1 cellular context compared by ENCODE assay signal in the genomic region with DNA sequence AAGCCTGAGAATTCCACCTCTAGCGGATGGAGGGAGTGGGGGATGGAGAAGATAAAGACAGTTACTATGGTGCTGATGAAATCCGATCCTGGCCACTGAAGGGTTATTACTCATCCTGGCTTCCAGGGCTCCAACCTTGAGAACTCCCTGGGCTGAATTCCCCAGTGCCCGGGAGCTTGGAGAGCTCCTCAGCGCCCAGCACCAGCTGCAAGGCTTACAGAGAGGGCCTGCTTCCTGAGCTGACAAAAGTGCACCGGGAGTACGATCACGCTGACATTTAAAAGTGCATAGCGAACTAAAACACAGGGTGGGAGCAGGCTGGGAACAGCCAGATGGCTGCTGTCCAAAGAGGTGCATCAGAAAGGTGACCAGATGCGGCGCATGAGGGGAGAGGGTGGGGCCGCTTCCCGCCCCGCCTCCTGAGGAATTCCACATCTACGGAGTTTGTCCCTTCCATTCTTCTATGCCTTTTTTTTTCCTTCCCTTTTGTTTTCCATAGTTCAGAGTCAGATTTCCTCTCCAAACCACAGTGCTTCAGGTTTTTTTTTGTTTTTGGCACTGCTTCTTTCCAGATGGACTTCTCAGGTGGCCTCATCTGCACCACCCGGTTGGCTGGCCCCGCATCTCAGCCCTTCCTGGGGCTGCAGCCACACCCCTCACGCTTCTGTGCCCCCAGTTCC.
TF ChIP-seq lines count a peak whose summit lies in the region.

No MANE protein-coding gene starts in this region.

TF ChIP-seq in HepG2, 621 proteins besides CTCF, POLR2A, EP300 and RAD21 (continued from another document and continues in another):
- TF ChIP-seq, protein P1, sequence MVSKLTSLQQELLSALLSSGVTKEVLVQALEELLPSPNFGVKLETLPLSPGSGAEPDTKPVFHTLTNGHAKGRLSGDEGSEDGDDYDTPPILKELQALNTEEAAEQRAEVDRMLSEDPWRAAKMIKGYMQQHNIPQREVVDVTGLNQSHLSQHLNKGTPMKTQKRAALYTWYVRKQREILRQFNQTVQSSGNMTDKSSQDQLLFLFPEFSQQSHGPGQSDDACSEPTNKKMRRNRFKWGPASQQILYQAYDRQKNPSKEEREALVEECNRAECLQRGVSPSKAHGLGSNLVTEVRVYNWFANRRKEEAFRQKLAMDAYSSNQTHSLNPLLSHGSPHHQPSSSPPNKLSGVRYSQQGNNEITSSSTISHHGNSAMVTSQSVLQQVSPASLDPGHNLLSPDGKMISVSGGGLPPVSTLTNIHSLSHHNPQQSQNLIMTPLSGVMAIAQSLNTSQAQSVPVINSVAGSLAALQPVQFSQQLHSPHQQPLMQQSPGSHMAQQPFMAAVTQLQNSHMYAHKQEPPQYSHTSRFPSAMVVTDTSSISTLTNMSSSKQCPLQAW (CRISPR knock-in tag; IDR thresholded peaks at IDR 0.05) = no peak
- TF ChIP-seq PHF5A (CRISPR knock-in tag; IDR thresholded peaks at IDR 0.05; ENCODE audit: low read depth, unreplicated experiment) (no peak), ZNF34 (CRISPR knock-in tag; IDR thresholded peaks at IDR 0.05; ENCODE audit: borderline replicate concordance) (no peak), BRD4 (CRISPR knock-in tag; IDR thresholded peaks at IDR 0.05) (no peak), DPF2 (CRISPR knock-in tag; IDR thresholded peaks at IDR 0.05; ENCODE audit: borderline replicate concordance, low read depth) (no peak), IRF2 (CRISPR knock-in tag; IDR thresholded peaks at IDR 0.05) (no peak), ZBTB21 (CRISPR knock-in tag; IDR thresholded peaks at IDR 0.05) (no peak), SIX1 (CRISPR knock-in tag; IDR thresholded peaks at IDR 0.05; ENCODE audit: borderline replicate concordance) (peak; percentile 66; the same call in 1 of the 2 replicates), JUND (CRISPR knock-in tag; IDR thresholded peaks at IDR 0.05) (no peak), ZC3H4 (CRISPR knock-in tag; IDR thresholded peaks at IDR 0.05; ENCODE audit: borderline replicate concordance) (no peak), FOXC1 (CRISPR knock-in tag; IDR thresholded peaks at IDR 0.05; ENCODE audit: borderline replicate concordance) (no peak), ZNF230 (CRISPR knock-in tag; IDR thresholded peaks at IDR 0.05) (no peak), SMAD1 (CRISPR knock-in tag; IDR thresholded peaks at IDR 0.05; ENCODE audit: borderline replicate concordance, low read depth) (no peak), ZNF607 (CRISPR knock-in tag; IDR thresholded peaks at IDR 0.05; ENCODE audit: borderline replicate concordance) (no peak), SMYD3 (CRISPR knock-in tag; IDR thresholded peaks at IDR 0.05) (no peak), MED13 (CRISPR knock-in tag; IDR thresholded peaks at IDR 0.05) (no peak), ZNF616 (CRISPR knock-in tag; IDR thresholded peaks at IDR 0.05; ENCODE audit: low read depth) (no peak), U2AF1 (optimal IDR thresholded peaks at IDR 0.05; ENCODE audit: low read depth, low read length) (no peak), CBX1 (IDR thresholded peaks at IDR 0.05; ENCODE audit: low read depth) (no peak), HDAC6 (IDR thresholded peaks at IDR 0.05; ENCODE audit: low read depth, low read length) (no peak), ZNF7 (CRISPR knock-in tag; IDR thresholded peaks at IDR 0.05) (no peak), KDM3A (CRISPR knock-in tag; IDR thresholded peaks at IDR 0.05; ENCODE audit: low read depth) (no peak), RARA (CRISPR knock-in tag; IDR thresholded peaks at IDR 0.05) (no peak), RARG (CRISPR knock-in tag; IDR thresholded peaks at IDR 0.05; ENCODE audit: low read depth) (no peak), ISX (CRISPR knock-in tag; conservative IDR thresholded peaks at IDR 0.05) (no peak), ZNF251 (CRISPR knock-in tag; IDR thresholded peaks at IDR 0.05) (no peak), TMF1 (CRISPR knock-in tag; IDR thresholded peaks at IDR 0.05; ENCODE audit: low read depth) (no peak), GFI1 (CRISPR knock-in tag; IDR thresholded peaks at IDR 0.05; ENCODE audit: borderline replicate concordance) (no peak), ZNF619 (CRISPR knock-in tag; IDR thresholded peaks at IDR 0.05) (no peak), SNRNP70 (IDR thresholded peaks at IDR 0.05; ENCODE audit: low read depth, low read length) (no peak), ZMYM2 (CRISPR knock-in tag; IDR thresholded peaks at IDR 0.05) (no peak), FOSL2 (CRISPR knock-in tag; IDR thresholded peaks at IDR 0.05) (peak; percentile 69), RXRB (CRISPR knock-in tag; IDR thresholded peaks at IDR 0.05; ENCODE audit: borderline replicate concordance) (no peak)
- TF ChIP-seq, protein P2, sequence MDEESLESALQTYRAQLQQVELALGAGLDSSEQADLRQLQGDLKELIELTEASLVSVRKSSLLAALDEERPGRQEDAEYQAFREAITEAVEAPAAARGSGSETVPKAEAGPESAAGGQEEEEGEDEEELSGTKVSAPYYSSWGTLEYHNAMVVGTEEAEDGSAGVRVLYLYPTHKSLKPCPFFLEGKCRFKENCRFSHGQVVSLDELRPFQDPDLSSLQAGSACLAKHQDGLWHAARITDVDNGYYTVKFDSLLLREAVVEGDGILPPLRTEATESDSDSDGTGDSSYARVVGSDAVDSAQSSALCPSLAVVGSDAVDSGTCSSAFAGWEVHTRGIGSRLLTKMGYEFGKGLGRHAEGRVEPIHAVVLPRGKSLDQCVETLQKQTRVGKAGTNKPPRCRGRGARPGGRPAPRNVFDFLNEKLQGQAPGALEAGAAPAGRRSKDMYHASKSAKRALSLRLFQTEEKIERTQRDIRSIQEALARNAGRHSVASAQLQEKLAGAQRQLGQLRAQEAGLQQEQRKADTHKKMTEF (CRISPR knock-in tag; IDR thresholded peaks at IDR 0.05) = no peak
- TF ChIP-seq, protein P3, sequence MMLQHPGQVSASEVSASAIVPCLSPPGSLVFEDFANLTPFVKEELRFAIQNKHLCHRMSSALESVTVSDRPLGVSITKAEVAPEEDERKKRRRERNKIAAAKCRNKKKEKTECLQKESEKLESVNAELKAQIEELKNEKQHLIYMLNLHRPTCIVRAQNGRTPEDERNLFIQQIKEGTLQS (CRISPR knock-in tag; IDR thresholded peaks at IDR 0.05) = peak; percentile 10; the same call in 1 of the 2 replicates
- TF ChIP-seq, protein P4, sequence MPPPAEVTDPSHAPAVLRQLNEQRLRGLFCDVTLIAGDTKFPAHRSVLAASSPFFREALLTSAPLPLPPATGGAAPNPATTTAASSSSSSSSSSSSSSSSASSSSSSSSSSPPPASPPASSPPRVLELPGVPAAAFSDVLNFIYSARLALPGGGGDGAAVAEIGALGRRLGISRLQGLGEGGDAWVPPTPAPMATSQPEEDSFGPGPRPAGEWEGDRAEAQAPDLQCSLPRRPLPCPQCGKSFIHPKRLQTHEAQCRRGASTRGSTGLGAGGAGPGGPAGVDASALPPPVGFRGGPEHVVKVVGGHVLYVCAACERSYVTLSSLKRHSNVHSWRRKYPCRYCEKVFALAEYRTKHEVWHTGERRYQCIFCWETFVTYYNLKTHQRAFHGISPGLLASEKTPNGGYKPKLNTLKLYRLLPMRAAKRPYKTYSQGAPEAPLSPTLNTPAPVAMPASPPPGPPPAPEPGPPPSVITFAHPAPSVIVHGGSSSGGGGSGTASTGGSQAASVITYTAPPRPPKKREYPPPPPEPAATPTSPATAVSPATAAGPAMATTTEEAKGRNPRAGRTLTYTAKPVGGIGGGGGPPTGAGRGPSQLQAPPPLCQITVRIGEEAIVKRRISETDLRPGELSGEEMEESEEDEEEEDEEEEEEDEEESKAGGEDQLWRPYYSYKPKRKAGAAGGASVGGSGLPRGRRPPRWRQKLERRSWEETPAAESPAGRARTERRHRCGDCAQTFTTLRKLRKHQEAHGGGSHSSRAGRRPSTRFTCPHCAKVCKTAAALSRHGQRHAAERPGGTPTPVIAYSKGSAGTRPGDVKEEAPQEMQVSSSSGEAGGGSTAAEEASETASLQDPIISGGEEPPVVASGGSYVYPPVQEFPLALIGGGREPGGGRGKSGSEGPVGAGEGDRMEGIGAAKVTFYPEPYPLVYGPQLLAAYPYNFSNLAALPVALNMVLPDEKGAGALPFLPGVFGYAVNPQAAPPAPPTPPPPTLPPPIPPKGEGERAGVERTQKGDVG (CRISPR knock-in tag; IDR thresholded peaks at IDR 0.05; ENCODE audit: borderline replicate concordance) = no peak
- TF ChIP-seq, protein P5, sequence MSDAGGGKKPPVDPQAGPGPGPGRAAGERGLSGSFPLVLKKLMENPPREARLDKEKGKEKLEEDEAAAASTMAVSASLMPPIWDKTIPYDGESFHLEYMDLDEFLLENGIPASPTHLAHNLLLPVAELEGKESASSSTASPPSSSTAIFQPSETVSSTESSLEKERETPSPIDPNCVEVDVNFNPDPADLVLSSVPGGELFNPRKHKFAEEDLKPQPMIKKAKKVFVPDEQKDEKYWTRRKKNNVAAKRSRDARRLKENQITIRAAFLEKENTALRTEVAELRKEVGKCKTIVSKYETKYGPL (CRISPR knock-in tag; IDR thresholded peaks at IDR 0.05) = no peak
- TF ChIP-seq, protein P6, sequence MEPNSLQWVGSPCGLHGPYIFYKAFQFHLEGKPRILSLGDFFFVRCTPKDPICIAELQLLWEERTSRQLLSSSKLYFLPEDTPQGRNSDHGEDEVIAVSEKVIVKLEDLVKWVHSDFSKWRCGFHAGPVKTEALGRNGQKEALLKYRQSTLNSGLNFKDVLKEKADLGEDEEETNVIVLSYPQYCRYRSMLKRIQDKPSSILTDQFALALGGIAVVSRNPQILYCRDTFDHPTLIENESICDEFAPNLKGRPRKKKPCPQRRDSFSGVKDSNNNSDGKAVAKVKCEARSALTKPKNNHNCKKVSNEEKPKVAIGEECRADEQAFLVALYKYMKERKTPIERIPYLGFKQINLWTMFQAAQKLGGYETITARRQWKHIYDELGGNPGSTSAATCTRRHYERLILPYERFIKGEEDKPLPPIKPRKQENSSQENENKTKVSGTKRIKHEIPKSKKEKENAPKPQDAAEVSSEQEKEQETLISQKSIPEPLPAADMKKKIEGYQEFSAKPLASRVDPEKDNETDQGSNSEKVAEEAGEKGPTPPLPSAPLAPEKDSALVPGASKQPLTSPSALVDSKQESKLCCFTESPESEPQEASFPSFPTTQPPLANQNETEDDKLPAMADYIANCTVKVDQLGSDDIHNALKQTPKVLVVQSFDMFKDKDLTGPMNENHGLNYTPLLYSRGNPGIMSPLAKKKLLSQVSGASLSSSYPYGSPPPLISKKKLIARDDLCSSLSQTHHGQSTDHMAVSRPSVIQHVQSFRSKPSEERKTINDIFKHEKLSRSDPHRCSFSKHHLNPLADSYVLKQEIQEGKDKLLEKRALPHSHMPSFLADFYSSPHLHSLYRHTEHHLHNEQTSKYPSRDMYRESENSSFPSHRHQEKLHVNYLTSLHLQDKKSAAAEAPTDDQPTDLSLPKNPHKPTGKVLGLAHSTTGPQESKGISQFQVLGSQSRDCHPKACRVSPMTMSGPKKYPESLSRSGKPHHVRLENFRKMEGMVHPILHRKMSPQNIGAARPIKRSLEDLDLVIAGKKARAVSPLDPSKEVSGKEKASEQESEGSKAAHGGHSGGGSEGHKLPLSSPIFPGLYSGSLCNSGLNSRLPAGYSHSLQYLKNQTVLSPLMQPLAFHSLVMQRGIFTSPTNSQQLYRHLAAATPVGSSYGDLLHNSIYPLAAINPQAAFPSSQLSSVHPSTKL (CRISPR knock-in tag; IDR thresholded peaks at IDR 0.05) = peak; percentile 14; the same call in 1 of the 2 replicates
- TF ChIP-seq, protein P7, sequence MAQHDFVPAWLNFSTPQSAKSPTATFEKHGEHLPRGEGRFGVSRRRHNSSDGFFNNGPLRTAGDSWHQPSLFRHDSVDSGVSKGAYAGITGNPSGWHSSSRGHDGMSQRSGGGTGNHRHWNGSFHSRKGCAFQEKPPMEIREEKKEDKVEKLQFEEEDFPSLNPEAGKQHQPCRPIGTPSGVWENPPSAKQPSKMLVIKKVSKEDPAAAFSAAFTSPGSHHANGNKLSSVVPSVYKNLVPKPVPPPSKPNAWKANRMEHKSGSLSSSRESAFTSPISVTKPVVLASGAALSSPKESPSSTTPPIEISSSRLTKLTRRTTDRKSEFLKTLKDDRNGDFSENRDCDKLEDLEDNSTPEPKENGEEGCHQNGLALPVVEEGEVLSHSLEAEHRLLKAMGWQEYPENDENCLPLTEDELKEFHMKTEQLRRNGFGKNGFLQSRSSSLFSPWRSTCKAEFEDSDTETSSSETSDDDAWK (CRISPR knock-in tag; IDR thresholded peaks at IDR 0.05) = no peak
- TF ChIP-seq, protein P8, sequence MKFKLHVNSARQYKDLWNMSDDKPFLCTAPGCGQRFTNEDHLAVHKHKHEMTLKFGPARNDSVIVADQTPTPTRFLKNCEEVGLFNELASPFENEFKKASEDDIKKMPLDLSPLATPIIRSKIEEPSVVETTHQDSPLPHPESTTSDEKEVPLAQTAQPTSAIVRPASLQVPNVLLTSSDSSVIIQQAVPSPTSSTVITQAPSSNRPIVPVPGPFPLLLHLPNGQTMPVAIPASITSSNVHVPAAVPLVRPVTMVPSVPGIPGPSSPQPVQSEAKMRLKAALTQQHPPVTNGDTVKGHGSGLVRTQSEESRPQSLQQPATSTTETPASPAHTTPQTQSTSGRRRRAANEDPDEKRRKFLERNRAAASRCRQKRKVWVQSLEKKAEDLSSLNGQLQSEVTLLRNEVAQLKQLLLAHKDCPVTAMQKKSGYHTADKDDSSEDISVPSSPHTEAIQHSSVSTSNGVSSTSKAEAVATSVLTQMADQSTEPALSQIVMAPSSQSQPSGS (CRISPR knock-in tag; IDR thresholded peaks at IDR 0.05) = no peak
- TF ChIP-seq, protein P9, sequence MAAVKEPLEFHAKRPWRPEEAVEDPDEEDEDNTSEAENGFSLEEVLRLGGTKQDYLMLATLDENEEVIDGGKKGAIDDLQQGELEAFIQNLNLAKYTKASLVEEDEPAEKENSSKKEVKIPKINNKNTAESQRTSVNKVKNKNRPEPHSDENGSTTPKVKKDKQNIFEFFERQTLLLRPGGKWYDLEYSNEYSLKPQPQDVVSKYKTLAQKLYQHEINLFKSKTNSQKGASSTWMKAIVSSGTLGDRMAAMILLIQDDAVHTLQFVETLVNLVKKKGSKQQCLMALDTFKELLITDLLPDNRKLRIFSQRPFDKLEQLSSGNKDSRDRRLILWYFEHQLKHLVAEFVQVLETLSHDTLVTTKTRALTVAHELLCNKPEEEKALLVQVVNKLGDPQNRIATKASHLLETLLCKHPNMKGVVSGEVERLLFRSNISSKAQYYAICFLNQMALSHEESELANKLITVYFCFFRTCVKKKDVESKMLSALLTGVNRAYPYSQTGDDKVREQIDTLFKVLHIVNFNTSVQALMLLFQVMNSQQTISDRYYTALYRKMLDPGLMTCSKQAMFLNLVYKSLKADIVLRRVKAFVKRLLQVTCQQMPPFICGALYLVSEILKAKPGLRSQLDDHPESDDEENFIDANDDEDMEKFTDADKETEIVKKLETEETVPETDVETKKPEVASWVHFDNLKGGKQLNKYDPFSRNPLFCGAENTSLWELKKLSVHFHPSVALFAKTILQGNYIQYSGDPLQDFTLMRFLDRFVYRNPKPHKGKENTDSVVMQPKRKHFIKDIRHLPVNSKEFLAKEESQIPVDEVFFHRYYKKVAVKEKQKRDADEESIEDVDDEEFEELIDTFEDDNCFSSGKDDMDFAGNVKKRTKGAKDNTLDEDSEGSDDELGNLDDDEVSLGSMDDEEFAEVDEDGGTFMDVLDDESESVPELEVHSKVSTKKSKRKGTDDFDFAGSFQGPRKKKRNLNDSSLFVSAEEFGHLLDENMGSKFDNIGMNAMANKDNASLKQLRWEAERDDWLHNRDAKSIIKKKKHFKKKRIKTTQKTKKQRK (IDR thresholded peaks at IDR 0.05; ENCODE audit: low read length) = no peak
- TF ChIP-seq, protein P10, sequence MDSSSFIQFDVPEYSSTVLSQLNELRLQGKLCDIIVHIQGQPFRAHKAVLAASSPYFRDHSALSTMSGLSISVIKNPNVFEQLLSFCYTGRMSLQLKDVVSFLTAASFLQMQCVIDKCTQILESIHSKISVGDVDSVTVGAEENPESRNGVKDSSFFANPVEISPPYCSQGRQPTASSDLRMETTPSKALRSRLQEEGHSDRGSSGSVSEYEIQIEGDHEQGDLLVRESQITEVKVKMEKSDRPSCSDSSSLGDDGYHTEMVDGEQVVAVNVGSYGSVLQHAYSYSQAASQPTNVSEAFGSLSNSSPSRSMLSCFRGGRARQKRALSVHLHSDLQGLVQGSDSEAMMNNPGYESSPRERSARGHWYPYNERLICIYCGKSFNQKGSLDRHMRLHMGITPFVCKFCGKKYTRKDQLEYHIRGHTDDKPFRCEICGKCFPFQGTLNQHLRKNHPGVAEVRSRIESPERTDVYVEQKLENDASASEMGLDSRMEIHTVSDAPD (CRISPR knock-in tag; IDR thresholded peaks at IDR 0.05) = no peak
